In the genomic region with DNA sequence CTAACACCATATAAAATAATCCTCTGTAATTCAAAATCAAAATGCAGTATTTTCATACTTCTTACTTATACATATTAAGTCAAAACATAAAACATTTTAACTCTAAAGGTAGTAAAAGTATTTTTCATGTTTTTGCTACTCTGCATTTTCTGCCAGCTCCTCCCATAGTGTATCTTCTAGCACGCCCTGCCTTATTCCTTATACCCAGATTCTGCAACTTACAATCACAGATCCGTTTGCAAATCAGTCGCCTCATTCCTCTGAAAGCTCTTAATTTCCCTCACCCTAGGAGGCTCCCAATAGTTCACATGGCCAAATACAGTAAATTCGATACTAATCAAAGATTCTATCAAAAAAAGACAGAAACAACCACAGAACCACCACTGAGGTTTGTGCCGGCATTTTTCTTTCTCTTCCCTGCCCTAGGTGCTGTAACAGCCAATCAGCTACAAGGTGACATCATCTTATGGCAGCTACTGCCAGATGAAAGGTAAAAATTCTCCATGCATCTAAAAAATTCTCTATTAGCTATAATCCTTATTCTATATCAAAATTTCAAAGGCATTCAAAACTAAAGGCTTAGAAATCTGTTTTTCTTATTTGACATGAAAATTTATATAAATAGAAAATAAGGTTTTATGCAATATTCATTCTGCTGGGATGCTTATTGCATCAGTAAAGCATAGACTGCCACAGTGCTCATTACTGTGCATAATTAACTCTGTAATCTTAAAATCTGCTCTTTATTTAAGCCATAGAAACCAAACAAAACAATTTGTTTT, we compare ENCODE assay signal across 8 cellular contexts.
DNase-seq lines count a peak whose midpoint lies in the region; ATAC-seq and TF ChIP-seq lines count a peak whose summit lies in the region.

No MANE protein-coding gene starts in this region.

- H3K4me3 ChIP-seq in AG10803 (ENCODE audit: low read length), result peak overlapping the region; percentile 56
- peak overlapping the region in 9 of 10 donors; percentile 9 to 51 (median 47) for H3K4me3 ChIP-seq in heart right ventricle
- peak overlapping the region in 1 of 2 donors; percentile 21 for H3K4me3 ChIP-seq in vagina

- H3K4me1 ChIP-seq in heart right ventricle (peaks cover 0 to 29% (median 10%) of the 10 kb centered on the region in 9 donors), vagina (no peaks in the 10 kb centered on the region)

- H3K4me3 Mint-ChIP-seq in activated naive CD8-positive, alpha-beta T cell, result peak overlapping the region; percentile 83

- no peak for TF ChIP-seq CTCF in AG10803 (conservative IDR thresholded peaks at IDR 0.05; ENCODE audit: low read length)
- TF ChIP-seq CTCF in heart right ventricle (IDR thresholded peaks at IDR 0.05), result no peak
- TF ChIP-seq CTCF in vagina (IDR thresholded peaks at IDR 0.05), result no peak

- peaks cover 3% of the 10 kb centered on the region for H3K36me3 Mint-ChIP-seq in activated naive CD8-positive, alpha-beta T cell

- H3K9me3 Mint-ChIP-seq in activated naive CD8-positive, alpha-beta T cell (ENCODE audit: low read depth), result no peaks in the 10 kb centered on the region

- peaks cover 0 to 30% (median 5%) of the 10 kb centered on the region in 9 donors for H3K36me3 ChIP-seq in heart right ventricle
- no peaks in the 10 kb centered on the region for H3K36me3 ChIP-seq in vagina

- H3K9me3 ChIP-seq in heart right ventricle (no peaks in the 10 kb centered on the region), vagina (no peaks in the 10 kb centered on the region)

- H3K27ac Mint-ChIP-seq in activated naive CD8-positive, alpha-beta T cell, result no peak overlapping the region

- H3K27me3 ChIP-seq in heart right ventricle, result no peaks in the 10 kb centered on the region
- no peaks in the 10 kb centered on the region for H3K27me3 ChIP-seq in vagina

- peaks cover 10% of the 10 kb centered on the region for H3K4me1 Mint-ChIP-seq in activated naive CD8-positive, alpha-beta T cell (ENCODE audit: low read depth)

- peak; percentile 38 for DNase-seq in AG10803 (ENCODE audit: low read depth)
- peak; percentile 57 for DNase-seq in NCI-H1417 treated with DMSO at 0.1 percent for 48 hours (lab: John Stamatoyannopoulos, UW)
- no peak for DNase-seq in heart right ventricle
- peak; percentile 53 for DNase-seq in renal cortical epithelial cell (ENCODE audit: low read depth)
- no peak for DNase-seq in vagina (ENCODE audit: extremely low spot score in 2 of 2)

- no peaks in the 10 kb centered on the region for H3K27me3 Mint-ChIP-seq in activated naive CD8-positive, alpha-beta T cell

- H3K27ac ChIP-seq in heart right ventricle, result no peak overlapping the region
- no peak overlapping the region for H3K27ac ChIP-seq in vagina

- TF ChIP-seq POLR2A in vagina (IDR thresholded peaks at IDR 0.05), result no peak

- intact Hi-C loops in heart right ventricle (cut with DNase I), result no loop called here
- intact Hi-C loops in vagina (cut with DNase I), result no loop called here

- 38 to 44% methylated on average over 5 of the region's 5 CpGs for WGBS in heart right ventricle, 2 donors

- ATAC-seq in heart right ventricle (peak in 5 of 8 donors; percentile 61 to 75 (median 66)), GM18498 (IDR thresholded peaks at IDR 0.05; ENCODE audit: unreplicated experiment) (no peak), GM18907 (IDR thresholded peaks at IDR 0.05; ENCODE audit: unreplicated experiment) (no peak)

Comparison
In these comparisons a context has a peak if more than half of its experiments do, and no peak if none do; other contexts are left out.
1. DNase-seq: peak in AG10803 (single experiment), NCI-H1417 treated with DMSO at 0.1 percent for 48 hours (single experiment) and renal cortical epithelial cell (single experiment); none in heart right ventricle (0 of 2) and vagina (0 of 2).
2. ATAC-seq: peak in heart right ventricle (5 of 8); none in GM18498 (single experiment) and GM18907 (single experiment).